8 cellular contexts compared by ENCODE assay signal in the genomic region with DNA sequence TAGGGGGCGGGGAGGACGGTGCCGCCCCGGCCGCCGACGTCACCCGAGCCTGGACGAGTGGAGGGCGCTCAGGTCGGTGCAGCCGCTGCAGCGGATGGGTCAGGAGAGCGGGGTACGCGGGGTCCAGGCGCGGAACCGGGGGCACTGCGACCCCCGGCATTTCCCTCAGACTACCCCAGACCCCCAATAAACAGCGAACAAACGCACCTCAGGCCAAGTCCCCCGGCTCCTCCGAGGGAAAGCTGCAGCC.
DNase-seq lines count a peak whose midpoint lies in the region; ATAC-seq and TF ChIP-seq lines count a peak whose summit lies in the region.

No MANE protein-coding gene starts in this region.

- peak overlapping the region; percentile 79 for H3K4me3 ChIP-seq in RWPE2 (ENCODE audit: severe bottlenecking)
- peak overlapping the region; percentile 78 to 90 (median 84) for H3K4me3 ChIP-seq in esophagus muscularis mucosa
- H3K4me3 ChIP-seq in neuronal stem cell (ENCODE audit: low read length in 2 of 2) = peak overlapping the region; percentile 53 to 83

- DNase-seq in stimulated activated CD4-positive, alpha-beta T cell treated with anti-CD3 and anti-CD28 coated beads, Interleukin-4, amount 100 ng/mL, for 1 hour = peak; percentile 39
- DNase-seq in stimulated activated CD4-positive, alpha-beta T cell treated with anti-CD3 and anti-CD28 coated beads, Interleukin-1b, Interleukin-23, amount 100 ng/mL, for 48 hours = no peak
- DNase-seq in RWPE2 (ENCODE audit: low spot score) (no peak), esophagus muscularis mucosa (ENCODE audit: extremely low spot score) (no peak), neuronal stem cell (ENCODE audit: low spot score) (no peak), globus pallidus (ENCODE audit: low spot score) (no peak), epidermal melanocyte (ENCODE audit: insufficient read length, low spot score) (no peak)

- intact Hi-C loops in esophagus muscularis mucosa (cut with DNase I) = loop anchor here (5.0 kb wide), 2 partner anchors 37 to 97 kb away; no protein-coding TSS in a partner anchor

- H2BK120ac ChIP-seq in neuronal stem cell (ENCODE audit: low read depth, low read length) = peak overlapping the region; percentile 35

- peak overlapping the region; percentile 96 for H2BK15ac ChIP-seq in neuronal stem cell (ENCODE audit: low read length)

- peak overlapping the region; percentile 44 for H2BK5ac ChIP-seq in neuronal stem cell (ENCODE audit: low read length)

- peaks cover 6% of the 10 kb centered on the region for H3K79me1 ChIP-seq in neuronal stem cell (ENCODE audit: low read depth, low read length)

- TF ChIP-seq EP300 in esophagus muscularis mucosa (IDR thresholded peaks at IDR 0.05) = no peak

- ATAC-seq in RWPE2 (ENCODE audit: low read depth) = peak; percentile 34; the same call in 2 of the 3 replicates
- ATAC-seq in HG02870 (IDR thresholded peaks at IDR 0.05; ENCODE audit: unreplicated experiment) = no peak

- H3K36me3 ChIP-seq in RWPE2 (ENCODE audit: low read depth) (no peaks in the 10 kb centered on the region), esophagus muscularis mucosa (no peaks in the 10 kb centered on the region), neuronal stem cell (replicated peaks in 1 of 2; ENCODE audit: control insufficient read depth in 2 of 2, insufficient read depth in 2 of 2, low read length in 2 of 2) (no peaks in the 10 kb centered on the region)

- H3K4ac ChIP-seq in neuronal stem cell (ENCODE audit: low read length) = no peak overlapping the region

- no peak overlapping the region for H2BK12ac ChIP-seq in neuronal stem cell (ENCODE audit: low read length)

- peak overlapping the region; percentile 97 for H3K18ac ChIP-seq in neuronal stem cell (ENCODE audit: low read length)

- peak overlapping the region; percentile 95 for H2AFZ ChIP-seq in neuronal stem cell (ENCODE audit: low read length)

- H3K4me2 ChIP-seq in neuronal stem cell (ENCODE audit: insufficient read depth, low read length, poor library complexity, severe bottlenecking) = peak overlapping the region; percentile 99

- H3K9ac ChIP-seq in neuronal stem cell (ENCODE audit: low read depth, low read length, poor library complexity) = peak overlapping the region; percentile 89

- no peak for TF ChIP-seq POLR2A in esophagus muscularis mucosa (IDR thresholded peaks at IDR 0.05; ENCODE audit: low read depth)

- WGBS in esophagus muscularis mucosa = no CpG with 5 or more reads among the region's 25 CpGs
- no CpG with 5 or more reads among the region's 25 CpGs for WGBS in neuronal stem cell (ENCODE audit: extremely low coverage in 2 of 2, insufficient read length in 2 of 2, insufficient replicate concordance in 1 of 2), 2 donors

- TF ChIP-seq CTCF in RWPE2 (IDR thresholded peaks at IDR 0.05; ENCODE audit: poor library complexity, severe bottlenecking) (no peak), esophagus muscularis mucosa (IDR thresholded peaks at IDR 0.05) (no peak)

- peaks cover 9% of the 10 kb centered on the region for H3K27me3 ChIP-seq in RWPE2 (ENCODE audit: insufficient read depth, poor library complexity, severe bottlenecking)
- H3K27me3 ChIP-seq in esophagus muscularis mucosa = no peaks in the 10 kb centered on the region
- no peaks in the 10 kb centered on the region for H3K27me3 ChIP-seq in neuronal stem cell (ENCODE audit: control insufficient read depth in 3 of 3, insufficient read depth in 3 of 3, low read depth in 1 of 3, low read length in 3 of 3)

- H3K9me3 ChIP-seq in RWPE2 (ENCODE audit: severe bottlenecking) = no peaks in the 10 kb centered on the region
- H3K9me3 ChIP-seq in esophagus muscularis mucosa = no peaks in the 10 kb centered on the region
- H3K9me3 ChIP-seq in neuronal stem cell (replicated peaks in 1 of 2; ENCODE audit: control insufficient read depth in 2 of 2, insufficient read depth in 1 of 2, low read depth in 1 of 2, low read length in 2 of 2) = no peaks in the 10 kb centered on the region

- no peak overlapping the region for H4K8ac ChIP-seq in neuronal stem cell (ENCODE audit: low read depth, low read length)

- peak overlapping the region; percentile 76 for H3K23ac ChIP-seq in neuronal stem cell (ENCODE audit: low read depth, low read length, poor library complexity)

- H3K27ac ChIP-seq in RWPE2 (ENCODE audit: poor library complexity, severe bottlenecking) = no peak overlapping the region
- H3K27ac ChIP-seq in esophagus muscularis mucosa (replicated peaks in 1 of 4) = peak overlapping the region; percentile 88 to 92 (median 90)
- H3K27ac ChIP-seq in neuronal stem cell (replicated peaks; ENCODE audit: low read length) = no peak overlapping the region

- H3K14ac ChIP-seq in neuronal stem cell (ENCODE audit: low read length) = peak overlapping the region; percentile 64

- no peak overlapping the region for H4K91ac ChIP-seq in neuronal stem cell (ENCODE audit: low read depth, low read length, poor library complexity)

- H3K4me1 ChIP-seq in RWPE2 (ENCODE audit: insufficient read depth, poor library complexity, severe bottlenecking) (no peaks in the 10 kb centered on the region), esophagus muscularis mucosa (peaks cover 42 to 68% (median 44%) of the 10 kb centered on the region in 4 donors), neuronal stem cell (ENCODE audit: control insufficient read depth in 2 of 2, insufficient read depth in 1 of 2, low read depth in 1 of 2, low read length in 2 of 2) (peaks cover 25% of the 10 kb centered on the region in 2 donors)

- peak overlapping the region; percentile 98 for H2AK5ac ChIP-seq in neuronal stem cell (ENCODE audit: low read depth, low read length)

Comparison
In these comparisons a context has a peak if more than half of its experiments do, and no peak if none do; other contexts are left out.
1. H3K27ac ChIP-seq: peak in esophagus muscularis mucosa (4 of 4); none in RWPE2 (single experiment) and neuronal stem cell (single experiment).
2. Peak in every context shown above with its lines, with median percentiles within 50 percentile points of each other: H3K4me3 ChIP-seq.